In genomic region chr14:73714656-73715081, GRCh38 we compare ENCODE assay signal across 8 cellular contexts. TPM values are rescaled to one million over a fixed set of nuclear protein-coding genes. Genes with fewer than 3 reads are reported as not detected.
DNase-seq lines count a peak whose midpoint lies in the region; ATAC-seq and TF ChIP-seq lines count a peak whose summit lies in the region.

No MANE protein-coding gene starts in this region.

- H3K4me1 ChIP-seq in HUES64 (ENCODE audit: insufficient read depth, low read length) (peaks cover 33% of the 10 kb centered on the region; the same call in 1 of the 2 replicates), upper lobe of left lung (peaks cover 13 to 37% (median 22%) of the 10 kb centered on the region in 4 donors)

- no peak for TF ChIP-seq EP300 in upper lobe of left lung (IDR thresholded peaks at IDR 0.05)

- no peak for ATAC-seq in activated naive CD8-positive, alpha-beta T cell treated with anti-CD3 and anti-CD28 coated beads, Interleukin-2, amount 10 ng/mL, durations not matched to agents 7 days and 5 days (ENCODE audit: low read depth)
- ATAC-seq in upper lobe of left lung (ENCODE audit: low FRiP score in 2 of 2): no peak

- TF ChIP-seq CTCF in upper lobe of left lung (IDR thresholded peaks at IDR 0.05): no peak

- peak; percentile 15 to 38 for DNase-seq in SHP77 (lab: John Stamatoyannopoulos, UW)
- no peak for DNase-seq in SHP77 treated with DMSO at 0.1 percent for 48 hours (lab: John Stamatoyannopoulos, UW)
- DNase-seq in activated naive CD8-positive, alpha-beta T cell treated with anti-CD3 and anti-CD28 coated beads, Interleukin-2, amount 10 ng/mL, durations not matched to agents 7 days and 5 days: no peak
- DNase-seq in upper lobe of left lung: no peak
- no peak for DNase-seq in MV-4-11 (lab: John Stamatoyannopoulos, UW)
- no peak for DNase-seq in activated gamma-delta T cell (lab: John Stamatoyannopoulos, UW)

- no peak overlapping the region; the same call in 1 of the 2 replicates for H3K9ac ChIP-seq in HUES64 (ENCODE audit: low read depth, low read length)

- WGBS in HUES64: 56% methylated on average over 7 of the region's 7 CpGs
- WGBS in upper lobe of left lung, 2 donors: 53 to 54% methylated on average over 7 of the region's 7 CpGs

- peaks cover 23% of the 10 kb centered on the region for H3K4me1 Mint-ChIP-seq in activated naive CD8-positive, alpha-beta T cell treated with anti-CD3 and anti-CD28 coated beads, Interleukin-2, amount 10 ng/mL, durations not matched to agents 7 days and 5 days

- H3K27ac ChIP-seq in HUES64 (ENCODE audit: low read depth, low read length) (no peak overlapping the region), layer of hippocampus (ENCODE audit: low read depth, low read length) (peak overlapping the region; percentile 94), upper lobe of left lung (peak overlapping the region in 2 of 4 donors; percentile 90 to 91)

- TF ChIP-seq POLR2A in upper lobe of left lung (IDR thresholded peaks at IDR 0.05): no peak

- no peaks in the 10 kb centered on the region for H3K9me3 Mint-ChIP-seq in activated naive CD8-positive, alpha-beta T cell treated with anti-CD3 and anti-CD28 coated beads, Interleukin-2, amount 10 ng/mL, durations not matched to agents 7 days and 5 days

- H3K4me3 Mint-ChIP-seq in activated naive CD8-positive, alpha-beta T cell treated with anti-CD3 and anti-CD28 coated beads, Interleukin-2, amount 10 ng/mL, durations not matched to agents 7 days and 5 days: peak overlapping the region; percentile 71

- POLR2A ChIA-PET in activated naive CD8-positive, alpha-beta T cell treated with anti-CD3 and anti-CD28 coated beads, Interleukin-2, amount 10 ng/mL, durations not matched to agents 7 days and 5 days (lab: Charles Lee): interaction anchor here (0.7 to 3.8 kb wide), 6 partner anchors 14 to 111 kb away, joined by 3 to 20 read pairs (median 3); a partner anchor contains a TSS

- H3K9me3 ChIP-seq in HUES64 (ENCODE audit: insufficient read depth, low read depth, low read length) (no peaks in the 10 kb centered on the region), upper lobe of left lung (no peaks in the 10 kb centered on the region)

- peaks cover 16% of the 10 kb centered on the region; the same call in 1 of the 2 replicates for H3K27me3 ChIP-seq in HUES64 (ENCODE audit: insufficient read depth, low read length)
- no peaks in the 10 kb centered on the region for H3K27me3 ChIP-seq in layer of hippocampus (ENCODE audit: control insufficient read depth, insufficient read depth, low read length)
- no peaks in the 10 kb centered on the region for H3K27me3 ChIP-seq in upper lobe of left lung

- H3K27me3 Mint-ChIP-seq in activated naive CD8-positive, alpha-beta T cell treated with anti-CD3 and anti-CD28 coated beads, Interleukin-2, amount 10 ng/mL, durations not matched to agents 7 days and 5 days: no peaks in the 10 kb centered on the region

- H3K36me3 Mint-ChIP-seq in activated naive CD8-positive, alpha-beta T cell treated with anti-CD3 and anti-CD28 coated beads, Interleukin-2, amount 10 ng/mL, durations not matched to agents 7 days and 5 days: peaks cover 16% of the 10 kb centered on the region

- no peaks in the 10 kb centered on the region for H3K36me3 ChIP-seq in HUES64 (ENCODE audit: insufficient read depth, low read length)
- peaks cover 10 to 39% (median 33%) of the 10 kb centered on the region in 4 donors for H3K36me3 ChIP-seq in upper lobe of left lung

- H3K27ac Mint-ChIP-seq in activated naive CD8-positive, alpha-beta T cell treated with anti-CD3 and anti-CD28 coated beads, Interleukin-2, amount 10 ng/mL, durations not matched to agents 7 days and 5 days: no peak overlapping the region

- peak overlapping the region; percentile 75 for H3K4me3 ChIP-seq in HUES64 (ENCODE audit: low read length)
- H3K4me3 ChIP-seq in upper lobe of left lung: peak overlapping the region in 3 of 4 donors; percentile 62 to 94 (median 91)

RNA-seq across cellular contexts. Expression of gene PNMA1, which starts 0.5 kb away (rescaled TPM):
- 42.4 TPM for polyA plus RNA-seq in HUES64 (2013, experiment 1 of 2)
- 43.4 TPM for polyA plus RNA-seq in HUES64 (2013, experiment 2 of 2)
- total RNA-seq in activated naive CD8-positive, alpha-beta T cell treated with anti-CD3 and anti-CD28 coated beads, Interleukin-2, amount 10 ng/mL, durations not matched to agents 7 days and 5 days: 10 to 100 TPM; 32.1 to 34.9 TPM
- total RNA-seq in upper lobe of left lung: 10 to 100 TPM in 5 of 6 donors, 1 to 10 TPM in 1; 9.9 to 28.9 (median 15.2) TPM

Comparison
In these comparisons a context has a peak if more than half of its experiments do, and no peak if none do; other contexts are left out.
1. DNase-seq: peak in SHP77 (2 of 2); none in SHP77 treated with DMSO at 0.1 percent for 48 hours (single experiment), activated naive CD8-positive, alpha-beta T cell treated with anti-CD3 and anti-CD28 coated beads, Interleukin-2, amount 10 ng/mL, durations not matched to agents 7 days and 5 days (single experiment), upper lobe of left lung (0 of 2), MV-4-11 (single experiment) and activated gamma-delta T cell (single experiment).